ENCODE assay signal across 8 cellular contexts in the genomic region with DNA sequence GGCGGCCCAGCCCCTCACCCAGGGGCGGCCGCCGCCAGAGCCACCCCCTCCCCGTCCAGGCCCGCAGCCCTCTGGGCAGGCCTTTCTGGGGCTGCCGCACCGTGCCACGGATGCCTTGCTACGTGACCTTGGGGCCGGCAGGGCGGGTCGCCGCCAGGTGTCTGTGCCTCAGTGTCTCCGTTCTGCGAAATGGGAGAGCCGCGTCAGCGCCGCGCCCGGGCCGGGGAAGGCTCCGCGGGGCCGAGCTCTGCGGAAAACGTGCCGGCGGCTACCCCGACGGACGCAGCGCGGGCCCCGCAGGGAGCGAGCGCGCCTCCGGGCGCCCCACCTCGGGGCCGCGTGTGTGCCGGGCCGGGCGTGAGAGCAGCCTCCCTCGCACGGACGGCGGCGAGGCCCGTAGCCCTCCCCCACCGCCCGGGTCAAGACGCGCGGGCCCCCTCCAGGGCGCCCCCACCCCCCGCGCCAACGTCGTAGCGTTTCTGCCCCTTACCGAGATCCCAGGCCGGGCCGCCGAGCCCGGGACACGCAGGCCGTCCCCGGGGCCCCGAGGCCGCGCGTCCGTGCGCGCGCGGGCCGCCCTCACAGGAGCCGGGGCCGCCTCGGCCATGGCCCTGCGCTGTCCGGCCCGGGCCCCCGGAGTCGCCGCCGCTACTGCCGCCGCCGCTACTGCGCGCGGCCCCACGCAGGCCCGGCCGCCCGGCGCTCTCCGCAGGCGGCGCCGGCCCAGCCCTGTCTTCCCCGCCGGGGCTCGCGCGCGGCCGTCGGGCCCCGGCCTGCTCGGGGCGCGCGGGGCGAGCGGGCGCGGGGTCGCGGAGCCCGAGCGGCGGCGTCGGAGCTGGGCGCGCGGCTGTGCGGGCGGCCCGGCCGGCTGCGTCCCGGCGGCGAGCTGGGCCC. TPM values are rescaled to one million over a fixed set of nuclear protein-coding genes. Genes with fewer than 3 reads are reported as not detected.
A peak's percentile ranks its signal among the peaks of the same experiment; 100 is the strongest.
DNase-seq lines count a peak whose midpoint lies in the region; ATAC-seq and TF ChIP-seq lines count a peak whose summit lies in the region.

No MANE protein-coding gene starts in this region.

- H2AFZ ChIP-seq in PC-3 (ENCODE audit: low read length): peak overlapping the region; percentile 55; the same call in 1 of the 2 replicates

- H3K9me2 ChIP-seq in PC-3 (replicated peaks; ENCODE audit: low read length): no peaks in the 10 kb centered on the region

- CTCF ChIA-PET in PC-3 (lab: Charles Lee): interaction anchor here (0.6 to 1.4 kb wide), 5 partner anchors 43 to 198 kb away, joined by 4 to 6 read pairs (median 5); no protein-coding TSS in a partner anchor

- peak; percentile 43 for DNase-seq in Right ventricle myocardium inferior (ENCODE audit: missing footprints)
- DNase-seq in Right ventricle myocardium superior: no peak
- DNase-seq in PC-3: peak; percentile 15
- peak; percentile 55 for DNase-seq in ecto neural progenitor cell (ENCODE audit: low spot score)
- DNase-seq in mucosa of gallbladder (ENCODE audit: low spot score): peak; percentile 8
- DNase-seq in NCI-H1694 (lab: John Stamatoyannopoulos, UW): no peak

- H3K9me3 ChIP-seq in PC-3 (ENCODE audit: low read length): no peaks in the 10 kb centered on the region

- H3K4me1 ChIP-seq in PC-3 (ENCODE audit: insufficient read depth, low read length): peaks cover 15% of the 10 kb centered on the region; the same call in 1 of the 2 replicates
- H3K4me1 ChIP-seq in urinary bladder (ENCODE audit: insufficient read depth): peaks cover 2% of the 10 kb centered on the region

- H3K27ac ChIP-seq in PC-3 (ENCODE audit: low read length) (no peak overlapping the region), urinary bladder (ENCODE audit: low read depth) (no peak overlapping the region)

- TF ChIP-seq CTCF in PC-3 (conservative IDR thresholded peaks at IDR 0.05; ENCODE audit: low read depth, low read length): no peak

- whole genome bisulfite sequencing in urinary bladder: 1% methylated on average over 141 of the region's 142 CpGs

- no peaks in the 10 kb centered on the region for H3K27me3 ChIP-seq in PC-3 (ENCODE audit: low read length)

- H3K79me2 ChIP-seq in PC-3 (ENCODE audit: low read length): peaks cover 36% of the 10 kb centered on the region

- H3F3A ChIP-seq in PC-3 (ENCODE audit: low read length, unreplicated experiment): no peaks in the 10 kb centered on the region

- POLR2A ChIA-PET in PC-3 (lab: Charles Lee; ENCODE audit: unreplicated experiment): interaction anchor here (0.5 kb wide), 1 partner anchor 166 kb away, joined by 27 read pairs; no protein-coding TSS in a partner anchor

- peak overlapping the region; percentile 75 for H3K4me2 ChIP-seq in PC-3 (ENCODE audit: low read length)

- no TSS peak for BruUV-seq in PC-3 (replicated peaks; lab: Mats Ljungman, UMichigan)

- intact Hi-C loops in Right ventricle myocardium inferior (cut with DNase I) (no loop called here), Right ventricle myocardium superior (cut with DNase I) (no loop called here), PC-3 (cut with micrococcal nuclease) (loop anchor here (1.0 kb wide), 1 partner anchor 37 kb away; no protein-coding TSS in a partner anchor)

- peak overlapping the region; percentile 57; the same call in 1 of the 2 replicates for H3K9ac ChIP-seq in PC-3 (ENCODE audit: low read length)

- ATAC-seq in Right ventricle myocardium inferior (no peak), Right ventricle myocardium superior (ENCODE audit: poor library complexity) (no peak), HG02642 (IDR thresholded peaks at IDR 0.05; ENCODE audit: poor library complexity, unreplicated experiment) (peak; percentile 40), PC-3 (peak; percentile 44)

- H3K4me3 ChIP-seq in PC-3 (ENCODE audit: low read length) (peak overlapping the region; percentile 76), urinary bladder (ENCODE audit: low read depth, low read length) (peak overlapping the region; percentile 99)

- H3K36me3 ChIP-seq in PC-3 (ENCODE audit: low read depth, low read length) (peaks cover under 1% of the 10 kb centered on the region; the same call in 1 of the 2 replicates), urinary bladder (ENCODE audit: insufficient read depth) (no peaks in the 10 kb centered on the region)

- H4K20me1 ChIP-seq in PC-3 (ENCODE audit: low read length): no peaks in the 10 kb centered on the region

RNA-seq across cellular contexts. Expression of gene ZNF777, which starts 1.1 kb away (rescaled TPM):
- total RNA-seq in Right ventricle myocardium inferior: 7.2 TPM
- total RNA-seq in Right ventricle myocardium superior: 6.6 TPM
- 9.9 and 10.3 TPM in 2 replicates for total RNA-seq in PC-3 (2014; rRNA removed)
- 13.7 TPM for total RNA-seq in mucosa of gallbladder
- total RNA-seq in urinary bladder: 2.7 TPM
- polyA plus RNA-seq in urinary bladder: 15.0 TPM

RNA-seq across cellular contexts. Expression of gene ZNF746, which starts 37.8 kb away (rescaled TPM):
- total RNA-seq in Right ventricle myocardium inferior: 8.4 TPM
- 6.7 TPM for total RNA-seq in Right ventricle myocardium superior
- 19.6 and 27.4 TPM in 2 replicates for total RNA-seq in PC-3 (2014; rRNA removed)
- total RNA-seq in mucosa of gallbladder: 20.0 TPM
- 10.5 TPM for total RNA-seq in urinary bladder
- 11.8 TPM for polyA plus RNA-seq in urinary bladder

Comparison
In these comparisons a context has a peak if more than half of its experiments do, and no peak if none do; other contexts are left out.
1. DNase-seq: peak in Right ventricle myocardium inferior (single experiment), PC-3 (single experiment), ecto neural progenitor cell (single experiment) and mucosa of gallbladder (single experiment); none in Right ventricle myocardium superior (single experiment) and NCI-H1694 (single experiment).
2. ATAC-seq: peak in HG02642 (single experiment) and PC-3 (single experiment); none in Right ventricle myocardium inferior (single experiment) and Right ventricle myocardium superior (single experiment).